20 cellular contexts compared by ENCODE assay signal in the genomic region with DNA sequence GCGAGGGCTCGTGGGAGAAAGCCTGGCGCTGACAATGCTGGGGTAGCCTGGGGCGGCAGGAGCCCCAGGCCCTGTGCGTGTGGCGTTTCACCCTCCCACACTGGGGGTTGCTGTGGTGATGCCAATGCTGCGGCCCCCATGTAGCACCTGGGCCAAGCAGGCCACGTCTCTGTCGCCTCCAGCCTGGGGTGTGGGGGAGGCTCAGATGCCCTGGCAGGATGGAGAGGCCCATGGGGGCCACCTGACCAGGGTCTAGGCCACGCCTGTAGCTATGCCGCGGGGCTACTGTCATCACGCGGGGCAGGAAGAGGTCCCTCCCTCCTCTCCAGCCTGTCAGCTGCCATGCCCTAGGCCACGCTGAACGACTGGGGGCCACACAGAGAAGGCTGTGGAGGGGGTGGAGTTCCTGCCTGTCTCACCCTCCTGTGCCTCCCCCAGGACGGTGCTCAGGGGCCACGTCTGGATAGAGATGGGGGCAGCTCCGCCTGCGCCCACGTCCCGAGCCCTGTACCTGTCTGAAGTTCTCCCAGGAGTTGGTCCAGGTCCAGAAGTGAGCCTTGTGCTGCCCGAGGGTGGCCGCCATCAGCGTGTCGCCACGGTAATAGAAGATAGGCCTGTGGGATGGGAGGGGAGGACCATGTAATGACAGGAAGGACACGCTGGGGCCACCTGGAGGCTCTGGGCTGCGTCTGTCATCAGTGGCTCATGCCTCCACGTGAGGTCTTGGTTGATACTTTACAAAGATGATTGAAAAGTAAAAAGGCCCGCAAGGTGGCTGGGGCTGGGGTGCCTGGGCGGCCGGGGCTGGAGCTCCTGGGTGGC.
"Had no signal": no experiment of that assay in that cellular context is flagged by ENCODE, and none has a peak within 500 bp of the region (broad histone marks: within the 10 kb centered on the region; RNA-seq: fewer than 3 reads in every experiment).

No MANE protein-coding gene starts in this region.

- H3K9me3 Mint-ChIP-seq: activated CD8-positive, alpha-beta T cell treated with anti-CD3 and anti-CD28 coated beads for 36 hours; activated naive CD8-positive, alpha-beta T cell treated with anti-CD3 and anti-CD28 coated beads, Interleukin-2, amount 10 ng/mL, durations not matched to agents 7 days and 5 days; T-cell had no signal

- DNase-seq: activated CD4-positive, alpha-beta T cell treated with anti-CD3 and anti-CD28 coated beads for 36 hours; activated CD8-positive, alpha-beta memory T cell treated with anti-CD3 and anti-CD28 coated beads, Interleukin-2, amount 50 U/mL, for 4 hours; activated CD8-positive, alpha-beta T cell treated with anti-CD3 and anti-CD28 coated beads for 36 hours; activated naive CD4-positive, alpha-beta T cell treated with anti-CD3 and anti-CD28 coated beads, Interleukin-2, amount 50 U/mL, for 16 hours; activated naive CD8-positive, alpha-beta T cell treated with anti-CD3 and anti-CD28 coated beads, Interleukin-2, amount 10 ng/mL, durations not matched to agents 7 days and 5 days; adrenal gland; cerebellar nuclear complex; NCI-H1092; NCI-H1417; NCI-H1930; NCI-H2171; NCI-H2227 treated with DMSO at 0.1 percent for 48 hours; NCI-H446 treated with DMSO at 0.1 percent for 48 hours; NCI-H524 treated with DMSO at 0.1 percent for 48 hours; NCI-H82; T-cell; T-helper 2 cell; WERI-Rb-1 had no signal

- H3K27ac Mint-ChIP-seq: activated CD4-positive, alpha-beta T cell treated with anti-CD3 and anti-CD28 coated beads for 36 hours; activated CD8-positive, alpha-beta T cell treated with anti-CD3 and anti-CD28 coated beads for 36 hours; activated naive CD8-positive, alpha-beta T cell treated with anti-CD3 and anti-CD28 coated beads, Interleukin-2, amount 10 ng/mL, durations not matched to agents 7 days and 5 days; T-cell had no signal

- H3K4me1 Mint-ChIP-seq: activated CD4-positive, alpha-beta T cell treated with anti-CD3 and anti-CD28 coated beads for 36 hours; T-cell had no signal

- H3K9me3 ChIP-seq: adrenal gland had no signal

- H3K4me3 Mint-ChIP-seq: activated CD4-positive, alpha-beta T cell treated with anti-CD3 and anti-CD28 coated beads for 36 hours; activated CD8-positive, alpha-beta T cell treated with anti-CD3 and anti-CD28 coated beads for 36 hours; activated naive CD8-positive, alpha-beta T cell treated with anti-CD3 and anti-CD28 coated beads, Interleukin-2, amount 10 ng/mL, durations not matched to agents 7 days and 5 days; T-cell had no signal

- H3K27me3 ChIP-seq: adrenal gland had no signal

- ATAC-seq: activated CD4-positive, alpha-beta T cell treated with anti-CD3 and anti-CD28 coated beads for 36 hours; activated CD8-positive, alpha-beta T cell treated with anti-CD3 and anti-CD28 coated beads for 36 hours; Right ventricle myocardium inferior; T-cell had no signal

- H3K36me3 ChIP-seq: WERI-Rb-1 had no signal

- H3K4me3 ChIP-seq: adrenal gland, SK-N-MC had no signal

- H3K36me3 Mint-ChIP-seq: T-cell had no signal

- H3K27ac ChIP-seq: adrenal gland, SK-N-MC, WERI-Rb-1 had no signal

- H3K27me3 Mint-ChIP-seq: activated CD4-positive, alpha-beta T cell treated with anti-CD3 and anti-CD28 coated beads for 36 hours; activated CD8-positive, alpha-beta T cell treated with anti-CD3 and anti-CD28 coated beads for 36 hours; activated naive CD8-positive, alpha-beta T cell treated with anti-CD3 and anti-CD28 coated beads, Interleukin-2, amount 10 ng/mL, durations not matched to agents 7 days and 5 days; T-cell had no signal
